ENCODE assay signal across 15 cellular contexts in the genomic region with DNA sequence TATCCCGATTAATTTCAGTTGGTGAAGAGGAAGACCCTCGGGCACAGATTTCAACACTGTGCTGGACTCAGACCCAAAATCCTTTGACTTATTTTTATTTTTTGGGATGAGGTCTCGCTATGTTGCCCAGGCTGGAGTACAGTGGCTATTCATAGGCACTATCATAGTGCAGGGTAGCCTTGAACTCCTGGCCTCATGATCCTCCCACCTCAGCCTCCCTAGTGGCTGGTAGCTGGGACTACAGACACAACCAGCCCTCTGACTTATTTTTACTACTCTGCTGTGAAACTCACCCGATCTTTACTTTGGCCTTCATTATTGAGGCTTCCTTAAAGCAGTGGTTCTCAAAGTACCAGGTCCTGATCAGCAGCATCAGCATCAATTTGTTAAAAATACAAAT. TPM values are rescaled to one million over a fixed set of nuclear protein-coding genes. Genes with fewer than 3 reads are reported as not detected.
DNase-seq lines count a peak whose midpoint lies in the region; ATAC-seq, FAIRE-seq and TF ChIP-seq lines count a peak whose summit lies in the region.
"Had no signal": no experiment of that assay in that cellular context is flagged by ENCODE, and none has a peak within 500 bp of the region (broad histone marks: within the 10 kb centered on the region; RNA-seq: fewer than 3 reads in every experiment).

No MANE protein-coding gene starts in this region.

- H4K20me1 ChIP-seq in H1 (replicated peaks in 1 of 2; ENCODE audit: control insufficient read depth in 1 of 2, insufficient read depth in 2 of 2, low read length in 2 of 2) = peaks cover 0 to 2% of the 10 kb centered on the region in 2 experiments

- H3K27ac ChIP-seq in H1 (ENCODE audit: low read depth, low read length) = no peak overlapping the region
- peak overlapping the region; percentile 66 for H3K27ac ChIP-seq in skeletal muscle tissue (ENCODE audit: low read depth, low read length)

- no peak overlapping the region for H2BK12ac ChIP-seq in H1 (ENCODE audit: low read depth, low read length)

- H3K18ac ChIP-seq in H1 (ENCODE audit: extremely low read depth, low read length) = no peak overlapping the region

- peak; percentile 4 for TF ChIP-seq CTCF in NB4 (IDR thresholded peaks at IDR 0.05; ENCODE audit: low read depth, low read length)
- peak in 2 of 3 experiments; percentile 33 to 34; a peak in 3 of 4 replicates for TF ChIP-seq CTCF in H1 (IDR thresholded peaks at IDR 0.05; ENCODE audit: control extremely low read depth in 1 of 3, insufficient read depth in 1 of 3, low read depth in 1 of 3, low read length in 3 of 3)

- H2BK15ac ChIP-seq in H1 (ENCODE audit: low read length) = no peak overlapping the region

- no peak overlapping the region for H4K8ac ChIP-seq in H1 (ENCODE audit: extremely low read depth, insufficient read depth, low read length)

- 87% methylated on average over 4 of the region's 4 CpGs; no CpG with 5 or more reads in 1 of the 2 experiments for WGBS in H1 (ENCODE audit: extremely low coverage in 1 of 2, insufficient coverage in 1 of 2, insufficient read length in 1 of 2, insufficient replicate concordance in 2 of 2, low coverage in 1 of 2, low lambda C conversion rate in 2 of 2, missing lambda C conversion rate in 1 of 2), 2 experiments

- FAIRE-seq in H1 (lab: Jason Lieb, UNC) = no peak

- no peaks in the 10 kb centered on the region for H3K79me2 ChIP-seq in H1 (ENCODE audit: control insufficient read depth in 1 of 2, insufficient read depth in 2 of 2, low read length in 2 of 2)

- H2BK120ac ChIP-seq in H1 (replicated peaks; ENCODE audit: low read depth, low read length) = no peak overlapping the region

- no peaks in the 10 kb centered on the region for H3K27me3 Mint-ChIP-seq in natural killer cell treated with Interleukin-12 subunit alpha and Interleukin-12 subunit beta and Interleukin-15 and Interleukin-18, amount 100 ng/mL, for 72 hours
- H3K27me3 Mint-ChIP-seq: brain had no signal

- POLR2A ChIA-PET in H1 (lab: Charles Lee; ENCODE audit: partially characterized antibody) = no interaction called here

- no peak for ATAC-seq in natural killer cell treated with Interleukin-12 subunit alpha and Interleukin-12 subunit beta and Interleukin-15 and Interleukin-18, amount 100 ng/mL, for 72 hours
- ATAC-seq: mucosa of descending colon had no signal

- H4K5ac ChIP-seq in H1 (ENCODE audit: insufficient read length, low read depth, low read length) = no peak overlapping the region

- H2AFZ ChIP-seq in H1 (ENCODE audit: low read length) = no peak overlapping the region

- no peak overlapping the region for H2BK20ac ChIP-seq in H1 (ENCODE audit: low read length)

- no peaks in the 10 kb centered on the region for H3K36me3 Mint-ChIP-seq in natural killer cell treated with Interleukin-12 subunit alpha and Interleukin-12 subunit beta and Interleukin-15 and Interleukin-18, amount 100 ng/mL, for 72 hours
- H3K36me3 Mint-ChIP-seq: brain had no signal

- DNase-seq in DMS53 (lab: John Stamatoyannopoulos, UW) = peak; percentile 16
- DNase-seq in DMS53 treated with DMSO at 0.1 percent for 48 hours (lab: John Stamatoyannopoulos, UW; ENCODE audit: unreplicated experiment) = no peak
- DNase-seq in NB4 (ENCODE audit: low read depth) = no peak
- no peak for DNase-seq in H1 (ENCODE audit: low read depth in 1 of 2, low spot score in 2 of 2)
- no peak for DNase-seq in natural killer cell treated with Interleukin-12 subunit alpha and Interleukin-12 subunit beta and Interleukin-15 and Interleukin-18, amount 100 ng/mL, for 72 hours (ENCODE audit: low spot score)
- DNase-seq in NCI-H774 (lab: John Stamatoyannopoulos, UW) = no peak
- DNase-seq in NCI-H2107 (lab: John Stamatoyannopoulos, UW) = no peak
- DNase-seq: 8988T; activated T-cell treated with anti-CD3 and anti-CD28 coated beads, Interleukin-2, amount 50 U/mL, for 1 hour; mucosa of descending colon; NCI-H2227 treated with DMSO at 0.1 percent for 48 hours; RPMI8226 had no signal

- H3K4me3 ChIP-seq in NB4 (ENCODE audit: low read depth, low read length) (no peak overlapping the region), H1 (ENCODE audit: extremely low read depth in 1 of 4, insufficient read depth in 2 of 4, low read depth in 3 of 4, low read length in 4 of 4) (no peak overlapping the region), skeletal muscle tissue (ENCODE audit: low read length in 3 of 3) (no peak overlapping the region)
- H3K4me3 ChIP-seq: mucosa of descending colon, tibial nerve had no signal

- TF ChIP-seq EP300 in H1 (IDR thresholded peaks at IDR 0.05; ENCODE audit: borderline replicate concordance in 1 of 2, low read depth in 2 of 2, low read length in 2 of 2) = no peak

- no peak overlapping the region for H3K14ac ChIP-seq in H1 (ENCODE audit: insufficient read length)

- H3K4me1 Mint-ChIP-seq in natural killer cell treated with Interleukin-12 subunit alpha and Interleukin-12 subunit beta and Interleukin-15 and Interleukin-18, amount 100 ng/mL, for 72 hours (ENCODE audit: low read depth in 2 of 2) = peaks cover 4 to 8% of the 10 kb centered on the region in 2 donors
- H3K4me1 Mint-ChIP-seq: brain had no signal

- H2BK5ac ChIP-seq in H1 (ENCODE audit: low read depth, low read length) = no peak overlapping the region

- CTCF ChIA-PET in H1 (lab: Charles Lee; ENCODE audit: partially characterized antibody) = interaction anchor here (0.8 to 1.6 kb wide), 4 partner anchors 11 to 213 kb away, joined by 3 to 4 read pairs (median 4); no protein-coding TSS in a partner anchor

- TF ChIP-seq POLR2A in NB4 (IDR thresholded peaks at IDR 0.05; ENCODE audit: extremely low read depth, insufficient read length) (no peak), H1 (IDR thresholded peaks at IDR 0.05; ENCODE audit: control extremely low read depth in 1 of 2, low read depth in 2 of 2, low read length in 2 of 2) (no peak)

- H3K4me1 ChIP-seq in H1 (replicated peaks in 1 of 4; ENCODE audit: control insufficient read depth in 3 of 4, insufficient read depth in 4 of 4, low read length in 3 of 4) (no peaks in the 10 kb centered on the region), skeletal muscle tissue (ENCODE audit: control insufficient read depth in 3 of 3, insufficient read depth in 3 of 3, low read length in 3 of 3) (no peaks in the 10 kb centered on the region)

- no peak overlapping the region for H3K4me2 ChIP-seq in H1 (ENCODE audit: insufficient read depth in 1 of 2, low read depth in 2 of 2, low read length in 2 of 2)

- H3K56ac ChIP-seq in H1 (replicated peaks; ENCODE audit: insufficient read length, low read depth, low read length) = no peak overlapping the region

- no peak overlapping the region for H3K4me3 Mint-ChIP-seq in natural killer cell treated with Interleukin-12 subunit alpha and Interleukin-12 subunit beta and Interleukin-15 and Interleukin-18, amount 100 ng/mL, for 72 hours
- H3K4me3 Mint-ChIP-seq: brain had no signal

- H3K36me3 ChIP-seq in H1 (ENCODE audit: control insufficient read depth in 2 of 4, insufficient read depth in 4 of 4, low read length in 3 of 4) (no peaks in the 10 kb centered on the region), skeletal muscle tissue (ENCODE audit: control insufficient read depth in 3 of 3, insufficient read depth in 3 of 3, low read length in 3 of 3) (peaks cover 0 to 2% (median 0%) of the 10 kb centered on the region in 3 donors)
- H3K36me3 ChIP-seq: tibial nerve had no signal

- H3K9me3 ChIP-seq in H1 (ENCODE audit: insufficient read depth in 2 of 2, low read depth in 1 of 2, low read length in 1 of 2) (no peaks in the 10 kb centered on the region), skeletal muscle tissue (ENCODE audit: control insufficient read depth in 3 of 3, low read length in 3 of 3) (no peaks in the 10 kb centered on the region)
- H3K9me3 ChIP-seq: mucosa of descending colon, tibial nerve had no signal

- no peaks in the 10 kb centered on the region for H3K23me2 ChIP-seq in H1 (ENCODE audit: low read depth, low read length)

- H3K79me1 ChIP-seq in H1 (ENCODE audit: low read depth, low read length) = no peaks in the 10 kb centered on the region

- H3K4ac ChIP-seq in H1 (replicated peaks; ENCODE audit: insufficient read length, low read depth, low read length) = no peak overlapping the region

- H3K27ac Mint-ChIP-seq in natural killer cell treated with Interleukin-12 subunit alpha and Interleukin-12 subunit beta and Interleukin-15 and Interleukin-18, amount 100 ng/mL, for 72 hours = no peak overlapping the region

- H3K23ac ChIP-seq in H1 (ENCODE audit: insufficient read length) = no peak overlapping the region

- no peaks in the 10 kb centered on the region for H3K9me3 Mint-ChIP-seq in natural killer cell treated with Interleukin-12 subunit alpha and Interleukin-12 subunit beta and Interleukin-15 and Interleukin-18, amount 100 ng/mL, for 72 hours
- H3K9me3 Mint-ChIP-seq: brain had no signal

- no peak overlapping the region for H3K9ac ChIP-seq in H1 (replicated peaks in 1 of 4; ENCODE audit: extremely low read depth in 1 of 4, low read depth in 3 of 4, low read length in 3 of 4)
- no peak overlapping the region for H3K9ac ChIP-seq in skeletal muscle tissue (ENCODE audit: low read depth in 1 of 3, low read length in 3 of 3)

- no peak overlapping the region for H4K91ac ChIP-seq in H1 (replicated peaks; ENCODE audit: insufficient read length, low read length)

- TF ChIP-seq RAD21 in H1 (IDR thresholded peaks at IDR 0.05 in 1 of 2, conservative IDR thresholded peaks at IDR 0.05 in 1 of 2; ENCODE audit: low read depth in 2 of 2, low read length in 2 of 2) = no peak; a peak in 1 of 4 replicates

- H3K27me3 ChIP-seq in H1 (replicated peaks in 1 of 4; ENCODE audit: control insufficient read depth in 3 of 4, extremely low read depth in 1 of 4, insufficient read depth in 3 of 4, low read length in 3 of 4) (no peaks in the 10 kb centered on the region), skeletal muscle tissue (ENCODE audit: control insufficient read depth in 3 of 3, insufficient read depth in 3 of 3, low read length in 3 of 3) (no peaks in the 10 kb centered on the region)
- H3K27me3 ChIP-seq: tibial nerve had no signal

- no peak overlapping the region for H2AK5ac ChIP-seq in H1 (ENCODE audit: low read depth, low read length)

RNA-seq across cellular contexts. Expression of gene ADAM17, which starts 18.2 kb away (rescaled TPM):
- total RNA-seq in H1 (2021; fragmentation: NEBNext Ultra II Directional; extraction: Animal tissue kit (Norgen Biotek cat#: 25700)) = 23.5 and 25.1 TPM in 2 replicates
- 4.2 and 6.5 TPM in 2 replicates for polyA plus RNA-seq in H1 (2011; rRNA removed)
- 4.8 TPM for polyA plus RNA-seq in H1 (2011; cell fraction: cytosol; rRNA removed)
- polyA plus RNA-seq in H1 (2011; cell fraction: nucleus; rRNA removed) = 8.9 TPM
- polyA plus RNA-seq in H1 (2012, experiment 1 of 2) = 21.7 to 24.2 TPM (median 23.8 TPM) in 4 replicates
- polyA plus RNA-seq in H1 (2012, experiment 2 of 2) = 1.4 TPM
- polyA plus RNA-seq in H1 (2013, experiment 1 of 2) = 28.1 TPM
- polyA plus RNA-seq in H1 (2013, experiment 2 of 2) = 30.0 TPM
- polyA minus RNA-seq in H1 (2011; rRNA and poly(A)+ RNA removed) = 19.0 and 28.1 TPM in 2 replicates
- polyA minus RNA-seq in H1 (2011; cell fraction: cytosol; rRNA and poly(A)+ RNA removed) = 9.3 TPM
- 27.7 TPM for polyA minus RNA-seq in H1 (2011; cell fraction: nucleus; rRNA and poly(A)+ RNA removed)
- total RNA-seq in skeletal muscle tissue = 20.4 TPM
- total RNA-seq in natural killer cell treated with Interleukin-12 subunit alpha and Interleukin-12 subunit beta and Interleukin-15 and Interleukin-18, amount 100 ng/mL, for 72 hours = 10 to 100 TPM; 62.1 to 85.1 TPM

RNA-seq across cellular contexts. Expression of gene YWHAQ, which starts 57.0 kb away (rescaled TPM):
- 468 and 480 TPM in 2 replicates for total RNA-seq in H1 (2021; fragmentation: NEBNext Ultra II Directional; extraction: Animal tissue kit (Norgen Biotek cat#: 25700))
- polyA plus RNA-seq in H1 (2011; rRNA removed) = 225 and 244 TPM in 2 replicates
- 275 TPM for polyA plus RNA-seq in H1 (2011; cell fraction: cytosol; rRNA removed)
- polyA plus RNA-seq in H1 (2011; cell fraction: nucleus; rRNA removed) = 165 TPM
- polyA plus RNA-seq in H1 (2012, experiment 1 of 2) = 328 to 469 TPM (median 389 TPM) in 4 replicates
- polyA plus RNA-seq in H1 (2012, experiment 2 of 2) = 58.5 TPM
- 349 TPM for polyA plus RNA-seq in H1 (2013, experiment 1 of 2)
- 354 TPM for polyA plus RNA-seq in H1 (2013, experiment 2 of 2)
- polyA minus RNA-seq in H1 (2011; rRNA and poly(A)+ RNA removed) = 274 and 502 TPM in 2 replicates
- 210 TPM for polyA minus RNA-seq in H1 (2011; cell fraction: cytosol; rRNA and poly(A)+ RNA removed)
- 102 TPM for polyA minus RNA-seq in H1 (2011; cell fraction: nucleus; rRNA and poly(A)+ RNA removed)
- total RNA-seq in skeletal muscle tissue = 140 TPM
- total RNA-seq in natural killer cell treated with Interleukin-12 subunit alpha and Interleukin-12 subunit beta and Interleukin-15 and Interleukin-18, amount 100 ng/mL, for 72 hours = 100 to 1,000 TPM; 221 to 318 TPM
